In the genomic region with DNA sequence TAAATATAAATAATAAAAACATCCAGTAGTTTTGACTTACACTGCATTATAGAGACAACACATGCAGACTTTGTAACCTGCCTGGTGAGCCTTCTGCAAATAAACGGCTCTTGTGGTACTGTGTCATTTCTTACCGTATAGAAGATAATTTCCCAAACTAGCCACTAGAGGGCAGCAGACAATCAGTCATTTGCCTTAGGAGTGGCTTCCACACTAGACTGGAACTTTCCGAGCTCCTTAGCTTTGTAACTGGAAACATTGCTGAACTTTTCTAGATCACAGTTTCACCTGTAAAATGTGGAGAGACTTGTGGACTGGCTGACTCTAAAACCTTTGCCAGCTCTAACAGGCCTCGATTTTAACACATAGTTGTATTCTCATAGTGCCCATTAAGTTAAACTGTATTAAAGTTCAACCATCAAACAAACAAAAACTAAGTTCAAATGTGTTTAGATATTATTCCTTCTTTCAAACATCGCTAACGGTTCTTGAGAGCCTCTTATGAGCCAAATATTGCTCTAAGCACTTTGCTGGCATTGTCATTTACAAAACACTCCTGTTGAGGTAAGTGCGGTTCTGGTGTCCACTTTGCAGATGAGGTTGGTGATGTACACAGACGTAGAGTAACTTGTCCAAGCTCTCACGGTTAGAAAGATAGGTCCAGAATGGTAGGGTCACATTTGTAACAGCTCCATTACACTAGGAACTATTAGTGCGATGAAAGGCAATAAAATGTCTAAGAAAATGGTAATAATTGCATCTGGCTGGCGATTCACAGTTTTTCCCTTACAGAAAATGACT, we compare ENCODE assay signal across 8 cellular contexts.
DNase-seq lines count a peak whose midpoint lies in the region; ATAC-seq, FAIRE-seq and TF ChIP-seq lines count a peak whose summit lies in the region.

No MANE protein-coding gene starts in this region.

- peak; percentile 79 for TF ChIP-seq CTCF in OCI-LY1 (IDR thresholded peaks at IDR 0.05; ENCODE audit: low read length)
- peak; percentile 68 for TF ChIP-seq CTCF in fibroblast of the aortic adventitia (IDR thresholded peaks at IDR 0.05; ENCODE audit: insufficient read depth, low read length)

- H3K4me2 ChIP-seq in OCI-LY1 (ENCODE audit: low read length), result peak overlapping the region; percentile 37; the same call in 1 of the 2 replicates

- no peak overlapping the region for H3K4me3 ChIP-seq in Jurkat, Clone E6-1 (ENCODE audit: low read length)
- H3K4me3 ChIP-seq in OCI-LY1 (ENCODE audit: low read depth, low read length, poor library complexity, severe bottlenecking) (no peak overlapping the region), fibroblast of the aortic adventitia (ENCODE audit: low read depth, low read length) (no peak overlapping the region)

- H3K27me3 ChIP-seq in OCI-LY1 (ENCODE audit: insufficient read depth, low read length), result no peaks in the 10 kb centered on the region

- H3K36me3 ChIP-seq in OCI-LY1 (ENCODE audit: insufficient read depth, low read length), result no peaks in the 10 kb centered on the region

- ATAC-seq in GM21723 (IDR thresholded peaks at IDR 0.05; ENCODE audit: unreplicated experiment), result peak; percentile 98

- H3K9me3 ChIP-seq in OCI-LY1 (ENCODE audit: low read length), result no peaks in the 10 kb centered on the region

- no peak for FAIRE-seq in urothelium cell line (lab: Jason Lieb, UNC)

- H3K9ac ChIP-seq in OCI-LY1 (ENCODE audit: low read length), result peak overlapping the region; percentile 21; the same call in 1 of the 2 replicates

- H3F3A ChIP-seq in OCI-LY1 (ENCODE audit: insufficient read depth, low read length), result no peaks in the 10 kb centered on the region

- peaks cover 5% of the 10 kb centered on the region for H3K4me1 ChIP-seq in OCI-LY1 (ENCODE audit: insufficient read depth, low read length, severe bottlenecking)

- in situ Hi-C loops in G401 (cut with HindIII; ENCODE audit: low sequenced_read_pairs), result no loop called here

- DNase-seq in G401 (ENCODE audit: low spot score), result peak; percentile 92
- peak; percentile 79 for DNase-seq in Jurkat, Clone E6-1 (ENCODE audit: low read depth, low spot score)
- peak; percentile 25 to 41 for DNase-seq in activated T-cell treated with anti-CD3 and anti-CD28 coated beads, Interleukin-2, amount 50 U/mL, for 48 hours
- DNase-seq in fibroblast of the aortic adventitia (ENCODE audit: low read depth), result peak; percentile 95
- DNase-seq in nucleus accumbens (lab: John Stamatoyannopoulos, UW), result peak in 43 of 56 donors; percentile 3 to 79 (median 38)
- DNase-seq in urothelium cell line (ENCODE audit: low spot score), result peak; percentile 71

- no peaks in the 10 kb centered on the region for H4K20me1 ChIP-seq in OCI-LY1 (ENCODE audit: insufficient read depth, low read length)

- no peak overlapping the region for H3K27ac ChIP-seq in OCI-LY1 (ENCODE audit: low read depth, low read length, poor library complexity, severe bottlenecking)

- H3K9me2 ChIP-seq in OCI-LY1 (ENCODE audit: low read depth, low read length), result no peaks in the 10 kb centered on the region

- H3K79me2 ChIP-seq in OCI-LY1 (ENCODE audit: insufficient read depth, low read length), result no peaks in the 10 kb centered on the region

- H2AFZ ChIP-seq in OCI-LY1 (ENCODE audit: low read length), result no peak overlapping the region

Comparison
In these comparisons a context has a peak if more than half of its experiments do, and no peak if none do; other contexts are left out.
1. DNase-seq: peak in every context shown above with its lines; median percentile 95 in fibroblast of the aortic adventitia; 92 in G401; 79 in Jurkat, Clone E6-1; 71 in urothelium cell line; 38 in nucleus accumbens; 33 in activated T-cell treated with anti-CD3 and anti-CD28 coated beads, Interleukin-2, amount 50 U/mL, for 48 hours.